17 cellular contexts compared by ENCODE assay signal in genomic region chr12:27276275-27276674, GRCh38. TPM values are rescaled to one million over a fixed set of nuclear protein-coding genes. Genes with fewer than 3 reads are reported as not detected.
A peak's percentile ranks its signal among the peaks of the same experiment; 100 is the strongest.
DNase-seq lines count a peak whose midpoint lies in the region; TF ChIP-seq lines count a peak whose summit lies in the region.
"Had no signal": no experiment of that assay in that cellular context is flagged by ENCODE, and none has a peak within 500 bp of the region (broad histone marks: within the 10 kb centered on the region; RNA-seq: fewer than 3 reads in every experiment).

No MANE protein-coding gene starts in this region.

- no peak overlapping the region for H3K23ac ChIP-seq in H9 (ENCODE audit: insufficient read length, low read depth, low read length)

- no peaks in the 10 kb centered on the region for H3K36me3 Mint-ChIP-seq in H9 (ENCODE audit: insufficient read depth in 1 of 3, low read depth in 3 of 3)

- H3K18ac ChIP-seq in H9 (ENCODE audit: insufficient read length, low read depth, low read length): no peak overlapping the region

- TF ChIP-seq EP300 in sigmoid colon (IDR thresholded peaks at IDR 0.05): no peak

- no peak overlapping the region for H3K4me2 ChIP-seq in H9 (ENCODE audit: insufficient read depth, insufficient read length, low read length)

- H3K4me1 ChIP-seq in H9 (ENCODE audit: insufficient read depth, low read length) (peaks cover 8% of the 10 kb centered on the region), ascending aorta (peaks cover 25 to 86% of the 10 kb centered on the region in 2 donors), iPS DF 6.9 (ENCODE audit: control insufficient read depth, insufficient read depth, low read length) (peaks cover 5% of the 10 kb centered on the region; the same call in 1 of the 2 replicates), sigmoid colon (peaks cover 0 to 96% (median 88%) of the 10 kb centered on the region in 4 donors)

- no peak overlapping the region for H3K4ac ChIP-seq in H9 (ENCODE audit: low read depth, low read length)

- H3K36me3 ChIP-seq in ascending aorta (peaks cover 0 to 1% of the 10 kb centered on the region in 2 donors), iPS DF 6.9 (ENCODE audit: control insufficient read depth, insufficient read depth, low read length) (no peaks in the 10 kb centered on the region), sigmoid colon (no peaks in the 10 kb centered on the region)
- H3K36me3 ChIP-seq: BE2C had no signal

- H3K4me3 Mint-ChIP-seq in H9: 0 out of 5 replicates have a peak overlapping the region, but pooled peaks of 1 of the 2 experiments have one; percentile 6
- H3K4me3 Mint-ChIP-seq: CD8-positive, alpha-beta T cell had no signal

- no peaks in the 10 kb centered on the region for H3K23me2 ChIP-seq in H9 (ENCODE audit: insufficient read length, low read depth, low read length, poor library complexity, severe bottlenecking)

- H2BK5ac ChIP-seq in H9 (ENCODE audit: insufficient read length, low read length): no peak overlapping the region

- H4K91ac ChIP-seq in H9 (ENCODE audit: insufficient read length, low read depth, low read length): no peak overlapping the region

- intact Hi-C loops in ascending aorta (cut with DNase I): no loop called here
- intact Hi-C loops in sigmoid colon (cut with DNase I): no loop called here

- peak overlapping the region in 2 of 3 experiments; percentile 1 to 20; a peak in 4 of 7 replicates for H3K27ac Mint-ChIP-seq in H9
- H3K27ac Mint-ChIP-seq: CD8-positive, alpha-beta T cell had no signal

- no peak overlapping the region for H4K8ac ChIP-seq in H9 (replicated peaks; ENCODE audit: insufficient read length, low read depth, low read length)

- no peak for TF ChIP-seq CTCF in H9 (conservative IDR thresholded peaks at IDR 0.05)
- no peak for TF ChIP-seq CTCF in ascending aorta (IDR thresholded peaks at IDR 0.05)
- no peak for TF ChIP-seq CTCF in sigmoid colon (IDR thresholded peaks at IDR 0.05)

- no peak overlapping the region for H3K14ac ChIP-seq in H9 (ENCODE audit: insufficient read depth, low read length)

- no peak for TF ChIP-seq POLR2A in sigmoid colon (IDR thresholded peaks at IDR 0.05)

- peaks cover 3% of the 10 kb centered on the region; the same call in 1 of the 2 replicates for H3K79me2 ChIP-seq in H9 (ENCODE audit: insufficient read depth, low read length)

- no peak overlapping the region for H3K56ac ChIP-seq in H9 (ENCODE audit: insufficient read length, low read depth, low read length)

- H3K27ac ChIP-seq in H9 (ENCODE audit: insufficient read length, low read depth, low read length) (no peak overlapping the region), ascending aorta (peak overlapping the region; percentile 79 to 83), iPS DF 6.9 (ENCODE audit: low read length) (no peak overlapping the region), sigmoid colon (peak overlapping the region; percentile 12 to 76 (median 42))
- H3K27ac ChIP-seq: HL-60, KMS-11 had no signal

- no peak overlapping the region for H3T11ph ChIP-seq in H9 (ENCODE audit: low read length)

- H3K9me3 Mint-ChIP-seq in H9: no peaks in the 10 kb centered on the region
- H3K9me3 Mint-ChIP-seq: CD8-positive, alpha-beta T cell had no signal

- H2BK12ac ChIP-seq in H9 (ENCODE audit: insufficient read length, low read depth, low read length): no peak overlapping the region

- no peaks in the 10 kb centered on the region for H3K79me1 ChIP-seq in H9 (ENCODE audit: insufficient read depth, low read depth, low read length, poor library complexity, severe bottlenecking)

- H3K4me3 ChIP-seq in ascending aorta: no peak overlapping the region
- no peak overlapping the region for H3K4me3 ChIP-seq in iPS DF 6.9 (ENCODE audit: low read length)
- no peak overlapping the region for H3K4me3 ChIP-seq in sigmoid colon

- no peak overlapping the region for H2BK120ac ChIP-seq in H9 (ENCODE audit: low read depth, low read length, poor library complexity, severe bottlenecking)

- no peak overlapping the region for H3K9ac ChIP-seq in H9 (ENCODE audit: extremely low read depth, insufficient read length, low read length)
- H3K9ac ChIP-seq: KMS-11 had no signal

- no peaks in the 10 kb centered on the region for H4K20me1 ChIP-seq in H9 (ENCODE audit: control insufficient read depth, insufficient read depth, insufficient read length)

- no peak overlapping the region for H2BK15ac ChIP-seq in H9 (ENCODE audit: low read depth, low read length)

- H4K5ac ChIP-seq in H9 (ENCODE audit: insufficient read length, low read depth, low read length): no peak overlapping the region

- H3K27me3 ChIP-seq in H9 (ENCODE audit: insufficient read depth, low read length): no peaks in the 10 kb centered on the region
- H3K27me3 ChIP-seq in ascending aorta: no peaks in the 10 kb centered on the region
- no peaks in the 10 kb centered on the region for H3K27me3 ChIP-seq in iPS DF 6.9 (ENCODE audit: control insufficient read depth, insufficient read depth, low read length)
- no peaks in the 10 kb centered on the region for H3K27me3 ChIP-seq in sigmoid colon
- H3K27me3 ChIP-seq: BE2C had no signal

- no peak overlapping the region for H2AK5ac ChIP-seq in H9 (ENCODE audit: insufficient read length, low read length)

- peaks cover 42 to 49% of the 10 kb centered on the region in 2 experiments for H3K4me1 Mint-ChIP-seq in H9

- H3K9me3 ChIP-seq in H9 (ENCODE audit: control insufficient read depth, low read depth, low read length) (no peaks in the 10 kb centered on the region), ascending aorta (no peaks in the 10 kb centered on the region), iPS DF 6.9 (ENCODE audit: control insufficient read depth, insufficient read depth, low read length) (no peaks in the 10 kb centered on the region), sigmoid colon (no peaks in the 10 kb centered on the region)
- H3K9me3 ChIP-seq: BE2C had no signal

- H2AFZ ChIP-seq in H9 (ENCODE audit: low read length): no peak overlapping the region

- no peak overlapping the region for H2BK20ac ChIP-seq in H9 (ENCODE audit: low read depth, low read length, poor library complexity, severe bottlenecking)

- no CpG with 5 or more reads among the region's 3 CpGs for WGBS in H9 (ENCODE audit: extremely low coverage, insufficient read length, low lambda C conversion rate)
- WGBS in iPS DF 6.9 (ENCODE audit: insufficient coverage, insufficient read length): no CpG with 5 or more reads among the region's 3 CpGs
- 90 to 96% methylated on average over 3 of the region's 3 CpGs for whole genome bisulfite sequencing in sigmoid colon, 2 donors

- DNase-seq in H9: peak; percentile 51
- DNase-seq in ascending aorta (ENCODE audit: low spot score in 2 of 2): no peak
- peak; percentile 27 for DNase-seq in iPS DF 6.9 (ENCODE audit: low read depth, low spot score)
- DNase-seq in sigmoid colon: no peak
- no peak for DNase-seq in NCI-H1417 treated with DMSO at 0.1 percent for 48 hours (lab: John Stamatoyannopoulos, UW)
- DNase-seq in NK-92 (lab: John Stamatoyannopoulos, UW; ENCODE audit: unreplicated experiment): no peak
- DNase-seq in NCI-H1092 treated with DMSO at 0.1 percent for 48 hours (lab: John Stamatoyannopoulos, UW): no peak
- DNase-seq in GOT3 (lab: John Stamatoyannopoulos, UW): no peak
- DNase-seq: BE2C; CD8-positive, alpha-beta T cell; DND-41; NCI-H1092; NCI-H187; NCI-H510A; RPMI8226 had no signal

- no peaks in the 10 kb centered on the region for H3K27me3 Mint-ChIP-seq in H9 (ENCODE audit: low read depth)

RNA-seq across cellular contexts. Expression of gene STK38L, which starts 32.2 kb away (rescaled TPM):
- total RNA-seq in H9 (2021): 44.9 and 47.9 TPM in 2 replicates
- total RNA-seq in ascending aorta: 137 TPM
- total RNA-seq in sigmoid colon: 10 to 100 TPM; 67.3 to 86.2 (median 78.3) TPM
- 10 to 100 TPM; 16.8 to 20.1 (median 17.4) TPM for polyA plus RNA-seq in sigmoid colon

RNA-seq across cellular contexts. Expression of gene BMAL2, which starts 56.4 kb away (rescaled TPM):
- total RNA-seq in H9 (2021) (22.7 and 23.1 TPM in 2 replicates), ascending aorta (5.6 TPM), sigmoid colon (1 to 10 TPM; 3.2 to 6.2 (median 3.9) TPM)
- polyA plus RNA-seq in sigmoid colon: 1 to 10 TPM; 2.4 to 4.8 (median 4.4) TPM
- total RNA-seq: CD8-positive, alpha-beta T cell had no signal

Comparison
In these comparisons a context has a peak if more than half of its experiments do, and no peak if none do; other contexts are left out.
1. DNase-seq: peak in H9 (single experiment) and iPS DF 6.9 (single experiment); none in ascending aorta (0 of 2), sigmoid colon (single experiment), NCI-H1417 treated with DMSO at 0.1 percent for 48 hours (single experiment), NK-92 (single experiment), NCI-H1092 treated with DMSO at 0.1 percent for 48 hours (single experiment) and GOT3 (single experiment).
2. H3K27ac ChIP-seq: peak in ascending aorta (2 of 2) and sigmoid colon (4 of 4); none in H9 (single experiment) and iPS DF 6.9 (single experiment).